ENCODE assay signal across 22 cellular contexts in the genomic region with DNA sequence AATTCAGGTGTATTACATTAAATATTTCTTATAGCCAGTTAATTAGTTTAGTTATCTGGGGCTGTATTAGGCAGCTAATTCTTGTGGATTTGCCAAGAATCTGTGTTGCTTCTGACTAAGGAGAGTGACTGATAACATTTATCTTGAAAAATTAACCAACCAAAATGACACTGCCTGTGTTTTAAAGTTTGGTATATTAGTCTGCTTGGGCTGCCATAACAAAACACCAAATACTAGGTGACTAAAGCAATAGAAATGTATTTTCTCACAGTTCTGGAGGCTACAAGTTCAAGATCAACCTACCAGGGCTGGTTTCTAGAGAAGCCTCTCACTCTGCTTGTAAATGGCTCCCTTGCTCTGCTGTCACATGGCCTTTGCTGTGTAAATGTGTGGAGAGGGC.
"Had no signal": no experiment of that assay in that cellular context is flagged by ENCODE, and none has a peak within 500 bp of the region (broad histone marks: within the 10 kb centered on the region; RNA-seq: fewer than 3 reads in every experiment).

No MANE protein-coding gene starts in this region.

- DNase-seq: activated CD4-positive, alpha-beta T cell treated with anti-CD3 and anti-CD28 coated beads for 4 hours; activated CD4-positive, alpha-beta T cell treated with anti-CD3 and anti-CD28 coated beads, Interleukin-2, amount 50 U/mL, for 48 hours; activated CD4-positive, CD25-positive, alpha-beta regulatory T cell; activated CD8-positive, alpha-beta memory T cell treated with anti-CD3 and anti-CD28 coated beads, Interleukin-2, amount 50 U/mL, for 48 hours; activated naive CD4-positive, alpha-beta T cell; activated T-cell treated with anti-CD3 and anti-CD28 coated beads, Interleukin-2, amount 50 U/mL, for 4 hours; adrenal gland; effector memory CD8-positive, alpha-beta T cell; hypothalamus; left colon; ovary; spleen; stimulated activated CD4-positive, alpha-beta T cell treated with anti-CD3 and anti-CD28 coated beads, Interleukin-4, amount 100 ng/mL, for 1 hour; stimulated activated naive CD4-positive, alpha-beta T cell; T-helper 9 cell; testis had no signal

- H3K27ac ChIP-seq: adrenal gland, neutrophil, ovary, prostate gland, right atrium auricular region, spleen, testis, vagina had no signal

- H3K4me1 ChIP-seq: prostate gland, testis, vagina had no signal

- H3K4me3 ChIP-seq: adrenal gland, ovary, prostate gland, right atrium auricular region, spleen, testis, vagina had no signal

- H3K27me3 ChIP-seq: adrenal gland, neutrophil, ovary, right atrium auricular region, spleen, testis, vagina had no signal

- H3K9me3 ChIP-seq: adrenal gland, neutrophil, ovary, prostate gland, right atrium auricular region, spleen, testis, vagina had no signal

- ATAC-seq: activated T-cell treated with anti-CD3 and anti-CD28 coated beads, Interleukin-2, amount 50 U/mL, for 4 hours; effector memory CD8-positive, alpha-beta T cell; esophagus mucosa; left colon; natural killer cell treated with Interleukin-12 subunit alpha and Interleukin-12 subunit beta and Interleukin-15 and Interleukin-18, amount 100 ng/mL, for 72 hours had no signal

- H3K36me3 ChIP-seq: adrenal gland, neutrophil, ovary, prostate gland, right atrium auricular region, spleen, vagina had no signal
